In the genomic region with DNA sequence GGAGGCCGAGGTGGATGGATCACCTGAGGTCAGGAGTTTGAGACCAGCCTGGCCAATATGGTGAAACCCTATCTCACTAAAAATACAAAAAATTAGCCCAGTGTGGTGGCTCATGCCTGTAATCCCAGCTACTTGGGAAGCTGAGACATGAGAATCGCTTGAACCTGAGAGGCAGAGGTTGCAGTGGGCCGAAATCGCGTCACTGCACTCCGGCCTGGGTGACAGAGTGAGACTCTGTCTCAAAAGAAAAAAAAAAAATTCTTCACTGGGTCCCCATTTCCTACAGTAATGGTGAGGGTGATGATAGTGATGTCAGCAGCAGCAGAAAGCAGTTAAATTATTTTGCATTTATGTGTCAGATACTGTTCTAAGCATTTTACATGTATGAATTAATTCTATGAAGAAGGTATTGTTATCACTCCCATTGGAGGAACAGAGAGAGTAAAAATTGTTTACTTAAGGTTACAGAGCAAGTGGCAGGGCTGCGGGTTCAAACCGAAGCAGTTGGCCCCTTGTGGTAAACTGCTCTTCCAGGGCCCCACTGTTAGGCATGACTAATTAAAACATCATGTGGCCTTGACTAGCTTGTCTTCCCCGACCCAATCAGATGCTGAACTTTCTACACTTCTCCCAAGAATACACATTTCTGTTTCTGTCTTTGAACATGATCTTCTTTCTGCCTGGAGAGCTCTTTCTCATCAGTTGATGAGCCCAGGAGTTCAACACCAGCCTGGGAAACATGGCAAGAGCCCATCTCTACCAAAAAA, we compare ENCODE assay signal across 1 cellular context.
TF ChIP-seq lines count a peak whose summit lies in the region.

No MANE protein-coding gene starts in this region.

TF ChIP-seq in HEK293, 187 proteins besides CTCF, POLR2A, EP300 and RAD21 (continued from another document):
- TF ChIP-seq ZNF629 (tag by site-specific recombination; IDR thresholded peaks at IDR 0.05) (peak; percentile 26; the same call in 1 of the 2 replicates), GLIS1 (tag by site-specific recombination; IDR thresholded peaks at IDR 0.05) (0 out of 2 replicates have a peak, but pooled peaks have one; percentile 36), ZNF335 (tag by site-specific recombination; conservative IDR thresholded peaks at IDR 0.05) (peak; percentile 24; the same call in 1 of the 2 replicates), ZBTB17 (tag by site-specific recombination; IDR thresholded peaks at IDR 0.05) (peak; percentile 60; the same call in 1 of the 2 replicates), ZNF16 (tag by site-specific recombination; IDR thresholded peaks at IDR 0.05; ENCODE audit: low read depth) (no peak)
- TF ChIP-seq, protein P1, sequence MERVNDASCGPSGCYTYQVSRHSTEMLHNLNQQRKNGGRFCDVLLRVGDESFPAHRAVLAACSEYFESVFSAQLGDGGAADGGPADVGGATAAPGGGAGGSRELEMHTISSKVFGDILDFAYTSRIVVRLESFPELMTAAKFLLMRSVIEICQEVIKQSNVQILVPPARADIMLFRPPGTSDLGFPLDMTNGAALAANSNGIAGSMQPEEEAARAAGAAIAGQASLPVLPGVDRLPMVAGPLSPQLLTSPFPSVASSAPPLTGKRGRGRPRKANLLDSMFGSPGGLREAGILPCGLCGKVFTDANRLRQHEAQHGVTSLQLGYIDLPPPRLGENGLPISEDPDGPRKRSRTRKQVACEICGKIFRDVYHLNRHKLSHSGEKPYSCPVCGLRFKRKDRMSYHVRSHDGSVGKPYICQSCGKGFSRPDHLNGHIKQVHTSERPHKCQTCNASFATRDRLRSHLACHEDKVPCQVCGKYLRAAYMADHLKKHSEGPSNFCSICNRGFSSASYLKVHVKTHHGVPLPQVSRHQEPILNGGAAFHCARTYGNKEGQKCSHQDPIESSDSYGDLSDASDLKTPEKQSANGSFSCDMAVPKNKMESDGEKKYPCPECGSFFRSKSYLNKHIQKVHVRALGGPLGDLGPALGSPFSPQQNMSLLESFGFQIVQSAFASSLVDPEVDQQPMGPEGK (tag by site-specific recombination; IDR thresholded peaks at IDR 0.05), result 0 out of 2 replicates have a peak, but pooled peaks have one; percentile 31
